14 cellular contexts compared by ENCODE assay signal in the genomic region with DNA sequence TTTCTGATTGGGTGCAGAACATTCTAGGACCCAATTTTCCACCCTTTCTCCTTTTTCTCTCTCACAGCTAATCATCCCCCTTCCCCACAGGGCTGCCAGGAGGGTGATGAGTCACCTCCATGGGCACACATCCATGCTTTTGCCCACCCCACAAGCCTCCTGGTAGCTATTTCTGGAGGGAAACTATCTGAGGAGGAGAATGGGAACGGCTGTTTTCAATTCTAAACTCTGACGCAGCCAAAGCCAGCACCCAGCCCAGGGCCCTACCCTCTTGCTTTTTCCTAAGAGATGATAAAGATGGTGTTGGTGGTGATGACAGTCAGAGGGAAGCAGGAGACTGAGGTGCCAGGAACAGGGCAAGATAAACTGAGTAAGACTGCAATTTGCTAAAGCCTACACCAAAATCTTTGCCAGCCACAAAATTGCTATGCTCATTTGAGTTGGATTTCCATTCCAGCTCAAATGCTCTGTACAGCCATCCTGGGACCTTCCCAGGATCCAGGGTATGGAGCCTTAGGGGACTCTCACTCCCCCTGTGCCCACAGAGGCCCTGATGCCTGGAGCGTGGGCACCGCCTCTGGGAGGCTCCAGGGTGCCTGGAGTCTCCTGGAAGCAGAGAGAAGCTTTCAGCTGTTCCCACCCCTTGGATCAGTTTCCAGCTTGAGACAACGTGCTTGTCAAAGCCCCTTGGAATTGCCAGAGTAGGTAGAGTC.
DNase-seq lines count a peak whose midpoint lies in the region; ATAC-seq lines count a peak whose summit lies in the region.
"Had no signal": no experiment of that assay in that cellular context is flagged by ENCODE, and none has a peak within 500 bp of the region (broad histone marks: within the 10 kb centered on the region; RNA-seq: fewer than 3 reads in every experiment).

No MANE protein-coding gene starts in this region.

- no peak overlapping the region for H3K4me3 Mint-ChIP-seq in activated naive CD8-positive, alpha-beta T cell treated with anti-CD3 and anti-CD28 coated beads, Interleukin-2, amount 50 U/mL, for 24 hours
- H3K4me3 Mint-ChIP-seq: CD4-positive, CD25-positive, alpha-beta regulatory T cell had no signal

- ATAC-seq in HG02970 (IDR thresholded peaks at IDR 0.05; ENCODE audit: low FRiP score, unreplicated experiment): no peak
- no peak for ATAC-seq in activated naive CD8-positive, alpha-beta T cell treated with anti-CD3 and anti-CD28 coated beads, Interleukin-2, amount 50 U/mL, for 24 hours
- no peak for ATAC-seq in HG03521 (IDR thresholded peaks at IDR 0.05; ENCODE audit: unreplicated experiment)
- ATAC-seq: right lobe of liver had no signal

- H3K27me3 Mint-ChIP-seq in activated naive CD8-positive, alpha-beta T cell treated with anti-CD3 and anti-CD28 coated beads, Interleukin-2, amount 50 U/mL, for 24 hours: peaks cover 6% of the 10 kb centered on the region
- H3K27me3 Mint-ChIP-seq: CD4-positive, CD25-positive, alpha-beta regulatory T cell had no signal

- H3K9me3 Mint-ChIP-seq in activated naive CD8-positive, alpha-beta T cell treated with anti-CD3 and anti-CD28 coated beads, Interleukin-2, amount 50 U/mL, for 24 hours: no peaks in the 10 kb centered on the region

- H3K27ac Mint-ChIP-seq in activated naive CD8-positive, alpha-beta T cell treated with anti-CD3 and anti-CD28 coated beads, Interleukin-2, amount 50 U/mL, for 24 hours: no peak overlapping the region

- H3K36me3 Mint-ChIP-seq in activated naive CD8-positive, alpha-beta T cell treated with anti-CD3 and anti-CD28 coated beads, Interleukin-2, amount 50 U/mL, for 24 hours (ENCODE audit: low read depth): no peaks in the 10 kb centered on the region
- H3K36me3 Mint-ChIP-seq: CD4-positive, CD25-positive, alpha-beta regulatory T cell had no signal

- DNase-seq in AG20443 (ENCODE audit: low spot score): peak; percentile 56
- peak; percentile 81 for DNase-seq in M059J (ENCODE audit: low read depth)
- peak; percentile 30 for DNase-seq in dedifferentiated amniotic fluid mesenchymal stem cell (ENCODE audit: extremely low spot score)
- peak; percentile 16 for DNase-seq in middle frontal gyrus (ENCODE audit: extremely low spot score, low spot score)
- no peak for DNase-seq in cerebellar nuclear complex (lab: John Stamatoyannopoulos, UW)
- no peak for DNase-seq in activated naive CD8-positive, alpha-beta T cell treated with anti-CD3 and anti-CD28 coated beads, Interleukin-2, amount 50 U/mL, for 24 hours
- DNase-seq: activated CD4-positive, alpha-beta T cell treated with anti-CD3 and anti-CD28 coated beads, Interleukin-2, amount 50 U/mL, for 48 hours; activated naive CD4-positive, alpha-beta T cell; CD4-positive, CD25-positive, alpha-beta regulatory T cell; NCI-H524; right lobe of liver; upper lobe of left lung had no signal

- no peaks in the 10 kb centered on the region for H3K4me1 Mint-ChIP-seq in activated naive CD8-positive, alpha-beta T cell treated with anti-CD3 and anti-CD28 coated beads, Interleukin-2, amount 50 U/mL, for 24 hours
- H3K4me1 Mint-ChIP-seq: CD4-positive, CD25-positive, alpha-beta regulatory T cell had no signal

Comparison
In these comparisons a context has a peak if more than half of its experiments do, and no peak if none do; other contexts are left out.
1. DNase-seq: peak in AG20443 (single experiment), M059J (single experiment), dedifferentiated amniotic fluid mesenchymal stem cell (single experiment) and middle frontal gyrus (single experiment); none in cerebellar nuclear complex (0 of 2) and activated naive CD8-positive, alpha-beta T cell treated with anti-CD3 and anti-CD28 coated beads, Interleukin-2, amount 50 U/mL, for 24 hours (single experiment).